1 cellular context compared by ENCODE assay signal in genomic region chr1:214229736-214230135, GRCh38.
TF ChIP-seq lines count a peak whose summit lies in the region.

No MANE protein-coding gene starts in this region.

TF ChIP-seq in HepG2, 621 proteins besides CTCF, POLR2A, EP300 and RAD21:
- TF ChIP-seq ZNF414 (CRISPR knock-in tag; IDR thresholded peaks at IDR 0.05) (no peak), XRCC5 (optimal IDR thresholded peaks at IDR 0.05; ENCODE audit: low read length) (peak; percentile 28), STAG1 (CRISPR knock-in tag; IDR thresholded peaks at IDR 0.05) (peak; percentile 6; the same call in 1 of the 2 replicates)
